Comparison of ENCODE assay signal across 10 cellular contexts in genomic region chr3:140972833-140973232, GRCh38.
DNase-seq lines count a peak whose midpoint lies in the region; ATAC-seq and TF ChIP-seq lines count a peak whose summit lies in the region.
"Had no signal": no experiment of that assay in that cellular context is flagged by ENCODE, and none has a peak within 500 bp of the region (broad histone marks: within the 10 kb centered on the region; RNA-seq: fewer than 3 reads in every experiment).

No MANE protein-coding gene starts in this region.

- H3K27me3 ChIP-seq in OCI-LY3 (ENCODE audit: low read depth, low read length), result no peaks in the 10 kb centered on the region

- no peak overlapping the region for H3K9ac ChIP-seq in OCI-LY3 (ENCODE audit: low read length)

- H3K9me3 ChIP-seq in OCI-LY3 (ENCODE audit: insufficient read depth, low read length), result no peaks in the 10 kb centered on the region

- peaks cover 4% of the 10 kb centered on the region; the same call in 1 of the 2 replicates for H4K20me1 ChIP-seq in OCI-LY3 (ENCODE audit: insufficient read depth, low read length)

- H3K36me3 ChIP-seq in OCI-LY3 (replicated peaks; ENCODE audit: low read depth, low read length), result peaks cover 29% of the 10 kb centered on the region

- no peak overlapping the region for H3K4me2 ChIP-seq in OCI-LY3 (ENCODE audit: low read length)

- no peak overlapping the region for H2AFZ ChIP-seq in OCI-LY3 (ENCODE audit: low read depth, low read length)

- no peaks in the 10 kb centered on the region for H3K4me1 ChIP-seq in OCI-LY3 (ENCODE audit: low read length)

- peak; percentile 61 for TF ChIP-seq CTCF in 22Rv1 (IDR thresholded peaks at IDR 0.05)
- peak; percentile 49 for TF ChIP-seq CTCF in OCI-LY3 (IDR thresholded peaks at IDR 0.05; ENCODE audit: low read depth, low read length)
- TF ChIP-seq CTCF in fibroblast of pulmonary artery (IDR thresholded peaks at IDR 0.05; ENCODE audit: low read length, missing control alignments), result peak; percentile 44

- DNase-seq in EL, result peak; percentile 11
- DNase-seq in fibroblast of pulmonary artery (ENCODE audit: low read depth), result peak; percentile 35
- DNase-seq in stimulated activated CD4-positive, alpha-beta T cell treated with anti-CD3 and anti-CD28 coated beads, Interleukin-15, amount 100 ng/mL, for 24 hours, result no peak
- DNase-seq in NCI-H2227 treated with DMSO at 0.1 percent for 48 hours (lab: John Stamatoyannopoulos, UW), result no peak
- DNase-seq: aorta had no signal

- no peak for ATAC-seq in HG02610 (IDR thresholded peaks at IDR 0.05; ENCODE audit: unreplicated experiment)
- no peak for ATAC-seq in GM21360 (IDR thresholded peaks at IDR 0.05; ENCODE audit: unreplicated experiment)

- H3K27ac ChIP-seq in 22Rv1 (no peak overlapping the region), OCI-LY3 (ENCODE audit: low read length) (no peak overlapping the region)
- H3K27ac ChIP-seq: skin epidermis had no signal

- H3K4me3 ChIP-seq in OCI-LY3 (ENCODE audit: low read length), result no peak overlapping the region
- no peak overlapping the region for H3K4me3 ChIP-seq in fibroblast of pulmonary artery (replicated peaks; ENCODE audit: low read depth, low read length)
- H3K4me3 ChIP-seq: skin epidermis had no signal

- no peaks in the 10 kb centered on the region for H3K79me2 ChIP-seq in OCI-LY3 (ENCODE audit: low read length)

Comparison
In these comparisons a context has a peak if more than half of its experiments do, and no peak if none do; other contexts are left out.
1. DNase-seq: peak in EL (single experiment) and fibroblast of pulmonary artery (single experiment); none in stimulated activated CD4-positive, alpha-beta T cell treated with anti-CD3 and anti-CD28 coated beads, Interleukin-15, amount 100 ng/mL, for 24 hours (single experiment) and NCI-H2227 treated with DMSO at 0.1 percent for 48 hours (single experiment).
2. Peak in every context shown above with its lines, with median percentiles within 50 percentile points of each other: CTCF ChIP-seq.